Comparison of ENCODE assay signal across 1 cellular context in the genomic region with DNA sequence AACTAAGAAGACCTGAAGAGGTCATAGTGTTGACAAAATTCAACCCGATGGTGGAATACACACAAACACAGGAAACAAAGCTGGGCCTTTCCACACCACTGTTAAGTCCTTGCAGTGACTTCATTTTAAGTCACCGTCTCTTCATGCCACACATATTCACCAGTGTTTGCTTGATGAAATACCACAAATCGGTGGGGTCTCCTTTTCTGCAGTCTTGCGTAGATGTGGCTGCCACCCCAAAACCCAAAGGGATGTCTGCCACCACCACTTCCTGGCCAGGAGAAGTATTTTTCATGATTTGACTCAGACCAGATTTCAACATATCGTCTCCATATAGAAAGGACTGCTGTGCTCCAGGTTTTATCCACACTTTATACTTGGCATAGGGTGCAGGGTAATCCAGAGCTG.
TF ChIP-seq lines count a peak whose summit lies in the region.

No MANE protein-coding gene starts in this region.

TF ChIP-seq in GM23338, 12 proteins besides CTCF, POLR2A, EP300 and RAD21 (continued from another document):
- TF ChIP-seq REST (IDR thresholded peaks at IDR 0.05; ENCODE audit: unreplicated experiment): no peak
- TF ChIP-seq JUNB (IDR thresholded peaks at IDR 0.05; ENCODE audit: unreplicated experiment): no peak
- no peak for TF ChIP-seq POLR2AphosphoS5 (IDR thresholded peaks at IDR 0.05; ENCODE audit: low read depth)
- no peak for TF ChIP-seq ZNF331 (CRISPR knock-in tag; IDR thresholded peaks at IDR 0.05; ENCODE audit: low read depth)
- no peak for TF ChIP-seq ZNF462 (CRISPR knock-in tag; IDR thresholded peaks at IDR 0.05)
- no peak for TF ChIP-seq STAT1 (IDR thresholded peaks at IDR 0.05; ENCODE audit: unreplicated experiment)
- no peak for TF ChIP-seq NANOG (IDR thresholded peaks at IDR 0.05; ENCODE audit: borderline replicate concordance)
- TF ChIP-seq EZH2phosphoT487 (IDR thresholded peaks at IDR 0.05; ENCODE audit: unreplicated experiment): no peak
TF ChIP-seq in GM23338: peak in this region for 0.
